In genomic region chr9:71780953-71781352, GRCh38 we compare ENCODE assay signal across 19 cellular contexts. TPM values are rescaled to one million over a fixed set of nuclear protein-coding genes. Genes with fewer than 3 reads are reported as not detected.
DNase-seq lines count a peak whose midpoint lies in the region; ATAC-seq and FAIRE-seq lines count a peak whose summit lies in the region.
"Had no signal": no experiment of that assay in that cellular context is flagged by ENCODE, and none has a peak within 500 bp of the region (broad histone marks: within the 10 kb centered on the region; RNA-seq: fewer than 3 reads in every experiment).

No MANE protein-coding gene starts in this region.

- H3K4me3 Mint-ChIP-seq in activated CD8-positive, alpha-beta memory T cell treated with anti-CD3 and anti-CD28 coated beads, Interleukin-2, amount 10 ng/mL, durations not matched to agents 7 days and 5 days: no peak overlapping the region
- H3K4me3 Mint-ChIP-seq in activated naive CD8-positive, alpha-beta T cell treated with anti-CD3 and anti-CD28 coated beads for 36 hours: peak overlapping the region; percentile 23
- peak overlapping the region; percentile 77 for H3K4me3 Mint-ChIP-seq in natural killer cell treated with Interleukin-12 subunit alpha and Interleukin-12 subunit beta and Interleukin-15 and Interleukin-18, amount 100 ng/mL, for 72 hours

- intact Hi-C loops in left cardiac atrium (cut with DNase I): no loop called here

- H3K27me3 Mint-ChIP-seq in activated CD8-positive, alpha-beta memory T cell treated with anti-CD3 and anti-CD28 coated beads, Interleukin-2, amount 10 ng/mL, durations not matched to agents 7 days and 5 days: no peaks in the 10 kb centered on the region
- H3K27me3 Mint-ChIP-seq in activated naive CD8-positive, alpha-beta T cell treated with anti-CD3 and anti-CD28 coated beads for 36 hours: no peaks in the 10 kb centered on the region
- no peaks in the 10 kb centered on the region for H3K27me3 Mint-ChIP-seq in natural killer cell treated with Interleukin-12 subunit alpha and Interleukin-12 subunit beta and Interleukin-15 and Interleukin-18, amount 100 ng/mL, for 72 hours

- H3K4me1 Mint-ChIP-seq in activated CD8-positive, alpha-beta memory T cell treated with anti-CD3 and anti-CD28 coated beads, Interleukin-2, amount 10 ng/mL, durations not matched to agents 7 days and 5 days: peaks cover 50% of the 10 kb centered on the region
- H3K4me1 Mint-ChIP-seq in activated naive CD8-positive, alpha-beta T cell treated with anti-CD3 and anti-CD28 coated beads for 36 hours: peaks cover 55% of the 10 kb centered on the region
- H3K4me1 Mint-ChIP-seq in natural killer cell treated with Interleukin-12 subunit alpha and Interleukin-12 subunit beta and Interleukin-15 and Interleukin-18, amount 100 ng/mL, for 72 hours (ENCODE audit: low read depth in 2 of 2): peaks cover 57 to 59% of the 10 kb centered on the region in 2 donors

- H3K36me3 Mint-ChIP-seq in activated CD8-positive, alpha-beta memory T cell treated with anti-CD3 and anti-CD28 coated beads, Interleukin-2, amount 10 ng/mL, durations not matched to agents 7 days and 5 days: peaks cover 6% of the 10 kb centered on the region
- peaks cover 11% of the 10 kb centered on the region for H3K36me3 Mint-ChIP-seq in activated naive CD8-positive, alpha-beta T cell treated with anti-CD3 and anti-CD28 coated beads for 36 hours
- peaks cover 6% of the 10 kb centered on the region for H3K36me3 Mint-ChIP-seq in natural killer cell treated with Interleukin-12 subunit alpha and Interleukin-12 subunit beta and Interleukin-15 and Interleukin-18, amount 100 ng/mL, for 72 hours

- FAIRE-seq in GM19239 (lab: Jason Lieb, UNC): peak; percentile 95
- FAIRE-seq: frontal cortex, urothelium cell line had no signal

- H3K27ac Mint-ChIP-seq in activated CD8-positive, alpha-beta memory T cell treated with anti-CD3 and anti-CD28 coated beads, Interleukin-2, amount 10 ng/mL, durations not matched to agents 7 days and 5 days: peak overlapping the region; percentile 99
- H3K27ac Mint-ChIP-seq in activated naive CD8-positive, alpha-beta T cell treated with anti-CD3 and anti-CD28 coated beads for 36 hours: peak overlapping the region; percentile 99
- peak overlapping the region; percentile 94 to 96 for H3K27ac Mint-ChIP-seq in natural killer cell treated with Interleukin-12 subunit alpha and Interleukin-12 subunit beta and Interleukin-15 and Interleukin-18, amount 100 ng/mL, for 72 hours

- H3K9me3 Mint-ChIP-seq in activated CD8-positive, alpha-beta memory T cell treated with anti-CD3 and anti-CD28 coated beads, Interleukin-2, amount 10 ng/mL, durations not matched to agents 7 days and 5 days (ENCODE audit: low read depth): no peaks in the 10 kb centered on the region
- H3K9me3 Mint-ChIP-seq in activated naive CD8-positive, alpha-beta T cell treated with anti-CD3 and anti-CD28 coated beads for 36 hours: peaks cover 7% of the 10 kb centered on the region
- H3K9me3 Mint-ChIP-seq in natural killer cell treated with Interleukin-12 subunit alpha and Interleukin-12 subunit beta and Interleukin-15 and Interleukin-18, amount 100 ng/mL, for 72 hours: no peaks in the 10 kb centered on the region

- no peak for ATAC-seq in activated CD8-positive, alpha-beta memory T cell treated with anti-CD3 and anti-CD28 coated beads, Interleukin-2, amount 10 ng/mL, durations not matched to agents 7 days and 5 days
- ATAC-seq in natural killer cell treated with Interleukin-12 subunit alpha and Interleukin-12 subunit beta and Interleukin-15 and Interleukin-18, amount 100 ng/mL, for 72 hours: no peak
- ATAC-seq in left cardiac atrium: no peak
- no peak for ATAC-seq in GM19035 (IDR thresholded peaks at IDR 0.05; ENCODE audit: unreplicated experiment)
- ATAC-seq: SK-N-SH treated with all-trans-retinoic acid at 6 μM for 48 hours had no signal

- DNase-seq in activated CD8-positive, alpha-beta memory T cell treated with anti-CD3 and anti-CD28 coated beads, Interleukin-2, amount 10 ng/mL, durations not matched to agents 7 days and 5 days: no peak
- DNase-seq in activated CD8-positive, alpha-beta memory T cell treated with anti-CD3 and anti-CD28 coated beads for 24 hours: no peak
- DNase-seq in GM19239 (ENCODE audit: insufficient read length, low spot score): no peak
- no peak for DNase-seq in activated naive CD8-positive, alpha-beta T cell treated with anti-CD3 and anti-CD28 coated beads for 36 hours
- DNase-seq in natural killer cell treated with Interleukin-12 subunit alpha and Interleukin-12 subunit beta and Interleukin-15 and Interleukin-18, amount 100 ng/mL, for 72 hours (ENCODE audit: low spot score): no peak
- DNase-seq in left cardiac atrium: no peak
- DNase-seq in germinal center (ENCODE audit: low spot score): no peak
- DNase-seq: activated CD4-positive, alpha-beta T cell treated with anti-CD3 and anti-CD28 coated beads for 48 hours; amygdala; kidney glomerular epithelial cell; mesendoderm; NCI-H1092; NCI-H446; RPMI8226; stimulated activated CD4-positive, alpha-beta T cell treated with anti-CD3 and anti-CD28 coated beads, Interleukin-2, amount 100 ng/mL, for 48 hours had no signal

- CTCF ChIA-PET in activated CD8-positive, alpha-beta memory T cell treated with anti-CD3 and anti-CD28 coated beads, Interleukin-2, amount 10 ng/mL, durations not matched to agents 7 days and 5 days (lab: Charles Lee): interaction anchor here (1.1 to 8.0 kb wide), 11 partner anchors 9 to 244 kb away, joined by 3 to 75 read pairs (median 4); partner anchors contain the start of gene CEMIP2

RNA-seq across cellular contexts. Expression of gene CEMIP2, which starts 12.6 kb away (rescaled TPM):
- 10 to 100 TPM; 57.0 to 78.8 TPM for total RNA-seq in activated CD8-positive, alpha-beta memory T cell treated with anti-CD3 and anti-CD28 coated beads, Interleukin-2, amount 10 ng/mL, durations not matched to agents 7 days and 5 days
- 10 to 100 TPM; 69.0 to 71.2 TPM for total RNA-seq in activated naive CD8-positive, alpha-beta T cell treated with anti-CD3 and anti-CD28 coated beads for 36 hours
- total RNA-seq in natural killer cell treated with Interleukin-12 subunit alpha and Interleukin-12 subunit beta and Interleukin-15 and Interleukin-18, amount 100 ng/mL, for 72 hours: 10 to 100 TPM; 39.8 to 63.7 TPM
- 10 to 100 TPM; 12.0 to 31.9 TPM for total RNA-seq in left cardiac atrium
